Comparison of ENCODE assay signal across 27 cellular contexts in the genomic region with DNA sequence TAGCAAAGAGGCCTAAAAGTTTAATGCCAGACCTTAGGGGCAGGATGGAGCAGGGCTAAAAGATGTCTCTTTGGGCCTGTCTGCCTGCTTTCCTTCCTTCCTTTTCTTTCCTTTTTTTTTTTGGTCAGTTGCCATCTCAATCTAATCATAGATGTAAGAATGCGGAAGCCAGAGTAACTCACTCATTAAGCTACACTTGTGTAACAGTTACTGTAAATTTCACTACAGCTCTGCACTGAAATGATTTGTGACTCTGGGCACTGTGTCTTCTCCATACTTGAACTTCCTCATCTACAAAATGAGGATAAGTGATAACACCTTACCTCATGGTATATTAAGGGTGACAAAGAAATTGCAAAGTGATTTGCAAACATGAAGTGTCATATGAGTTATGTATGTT.
"Had no signal": no experiment of that assay in that cellular context is flagged by ENCODE, and none has a peak within 500 bp of the region (broad histone marks: within the 10 kb centered on the region; RNA-seq: fewer than 3 reads in every experiment).

No MANE protein-coding gene starts in this region.

- FAIRE-seq: astrocyte, endothelial cell of umbilical vein, TTC549 had no signal

- H3K27me3 ChIP-seq: adrenal gland, breast epithelium, colonic mucosa, dorsolateral prefrontal cortex, esophagus squamous epithelium, gastroesophageal sphincter, heart right ventricle, ovary, right atrium auricular region, thyroid gland, upper lobe of right lung had no signal

- ATAC-seq: activated CD4-positive, alpha-beta T cell treated with anti-CD3 and anti-CD28 coated beads for 36 hours; effector memory CD8-positive, alpha-beta T cell; gastroesophageal sphincter; left colon; natural killer cell treated with Interleukin-12 subunit alpha and Interleukin-12 subunit beta and Interleukin-15 and Interleukin-18, amount 100 ng/mL, for 72 hours; upper lobe of right lung had no signal

- H3K9me3 ChIP-seq: adrenal gland, breast epithelium, colonic mucosa, esophagus squamous epithelium, gastroesophageal sphincter, heart right ventricle, ovary, prostate gland, right atrium auricular region, thyroid gland, upper lobe of right lung had no signal

- H3K4me3 ChIP-seq: adrenal gland, breast epithelium, colonic mucosa, dorsolateral prefrontal cortex, esophagus squamous epithelium, gastroesophageal sphincter, heart right ventricle, ovary, prostate gland, right atrium auricular region, thyroid gland, upper lobe of right lung had no signal

- DNase-seq: activated B cell treated with CpG ODN at 0.5 μM for 24 hours; activated CD4-positive, alpha-beta T cell treated with anti-CD3 and anti-CD28 coated beads for 36 hours; activated CD4-positive, alpha-beta T cell treated with anti-CD3 and anti-CD28 coated beads, Interleukin-2, amount 50 U/mL, for 4 hours; activated CD8-positive, alpha-beta memory T cell treated with anti-CD3 and anti-CD28 coated beads for 24 hours; activated CD8-positive, alpha-beta memory T cell treated with anti-CD3 and anti-CD28 coated beads, Interleukin-2, amount 50 U/mL, for 4 hours; activated naive CD4-positive, alpha-beta T cell; activated T-cell treated with anti-CD3 and anti-CD28 coated beads, Interleukin-2, amount 50 U/mL, for 24 hours; adrenal gland; colonic mucosa; dorsolateral prefrontal cortex; effector memory CD8-positive, alpha-beta T cell; esophagus squamous epithelium; heart right ventricle; islet precursor cell; left colon; ovary; stimulated activated CD4-positive, alpha-beta T cell treated with anti-CD3 and anti-CD28 coated beads, Interleukin-12 subunit alpha, Interleukin-12 subunit beta, amount 100 ng/mL, for 4 hours; thyroid gland; upper lobe of right lung had no signal

- H3K27ac ChIP-seq: adrenal gland, breast epithelium, colonic mucosa, dorsolateral prefrontal cortex, esophagus squamous epithelium, gastroesophageal sphincter, ovary, prostate gland, thyroid gland, upper lobe of right lung had no signal

- H3K4me1 ChIP-seq: adrenal gland, breast epithelium, colonic mucosa, esophagus squamous epithelium, gastroesophageal sphincter, prostate gland, thyroid gland had no signal

- H3K36me3 ChIP-seq: adrenal gland, breast epithelium, colonic mucosa, esophagus squamous epithelium, gastroesophageal sphincter, heart right ventricle, ovary, prostate gland, right atrium auricular region, thyroid gland, upper lobe of right lung had no signal
